In genomic region chr15:99718421-99718820, GRCh38 we compare ENCODE assay signal across 15 cellular contexts. TPM values are rescaled to one million over a fixed set of nuclear protein-coding genes. Genes with fewer than 3 reads are reported as not detected.
A peak's percentile ranks its signal among the peaks of the same experiment; 100 is the strongest.
DNase-seq lines count a peak whose midpoint lies in the region; ATAC-seq, FAIRE-seq and TF ChIP-seq lines count a peak whose summit lies in the region.
"Had no signal": no experiment of that assay in that cellular context is flagged by ENCODE, and none has a peak within 500 bp of the region (broad histone marks: within the 10 kb centered on the region; RNA-seq: fewer than 3 reads in every experiment).

No MANE protein-coding gene starts in this region.

- H3K9me3 ChIP-seq in cardiac muscle cell (ENCODE audit: low read depth) (no peaks in the 10 kb centered on the region), right atrium auricular region (no peaks in the 10 kb centered on the region), GM12878 (replicated peaks; ENCODE audit: control insufficient read depth, insufficient read depth, low read length) (no peaks in the 10 kb centered on the region; the same call in 2 of the 3 replicates), skeletal muscle tissue (ENCODE audit: control insufficient read depth in 3 of 3, low read length in 3 of 3) (no peaks in the 10 kb centered on the region)

- RAD21 ChIA-PET in GM12878 (lab: Charles Lee; ENCODE audit: unreplicated experiment) = interaction anchor here (1.1 to 4.2 kb wide), 4 partner anchors 14 to 207 kb away, joined by 3 to 24 read pairs (median 7); partner anchors contain the start of gene LYSMD4

- no peaks in the 10 kb centered on the region for H3K27me3 ChIP-seq in cardiac muscle cell
- no peaks in the 10 kb centered on the region for H3K27me3 ChIP-seq in right atrium auricular region
- no peaks in the 10 kb centered on the region for H3K27me3 ChIP-seq in KMS-11 (ENCODE audit: insufficient read depth, low read depth)
- H3K27me3 ChIP-seq in GM12878 (replicated peaks in 1 of 2; ENCODE audit: control insufficient read depth in 2 of 2, insufficient read depth in 2 of 2, low read length in 1 of 2) = no peaks in the 10 kb centered on the region
- H3K27me3 ChIP-seq in skeletal muscle tissue (ENCODE audit: control insufficient read depth in 3 of 3, insufficient read depth in 3 of 3, low read length in 3 of 3) = no peaks in the 10 kb centered on the region

- peaks cover 23% of the 10 kb centered on the region for H3K4me1 Mint-ChIP-seq in endothelial cell (ENCODE audit: unreplicated experiment)

- no peak for TF ChIP-seq CTCF in cardiac muscle cell (IDR thresholded peaks at IDR 0.05; ENCODE audit: low read depth, low read length)
- TF ChIP-seq CTCF in right atrium auricular region (IDR thresholded peaks at IDR 0.05) = no peak
- no peak for TF ChIP-seq CTCF in KMS-11 (conservative IDR thresholded peaks at IDR 0.05; ENCODE audit: low read depth, low read length)
- TF ChIP-seq CTCF in GM12878 (IDR thresholded peaks at IDR 0.05 in 2 of 3, conservative IDR thresholded peaks at IDR 0.05 in 1 of 3; ENCODE audit: control insufficient read depth in 2 of 3, extremely low read depth in 1 of 3, insufficient read depth in 1 of 3, low read depth in 3 of 3, low read length in 3 of 3) = no peak
- TF ChIP-seq CTCF in endothelial cell (IDR thresholded peaks at IDR 0.05; ENCODE audit: unreplicated experiment) = no peak

- SMC1A ChIA-PET in GM12878 (lab: Charles Lee; ENCODE audit: uncharacterized antibody, unreplicated experiment) = interaction anchor here (0.7 to 4.3 kb wide), 16 partner anchors 10 to 445 kb away, joined by 3 to 28 read pairs (median 4); partner anchors contain the start of gene LYSMD4

- H3K79me2 ChIP-seq in KMS-11 (ENCODE audit: insufficient read depth, low read depth) = no peaks in the 10 kb centered on the region
- H3K79me2 ChIP-seq in GM12878 (ENCODE audit: control insufficient read depth, insufficient read depth, low read length) = no peaks in the 10 kb centered on the region

- H3K4me2 ChIP-seq in KMS-11 = peak overlapping the region; percentile 56; the same call in 1 of the 2 replicates
- peak overlapping the region; percentile 97; the same call in 1 of the 2 replicates for H3K4me2 ChIP-seq in GM12878 (ENCODE audit: control insufficient read depth, insufficient read depth)

- H3K9ac ChIP-seq in KMS-11 (no peak overlapping the region), GM12878 (ENCODE audit: control insufficient read depth, insufficient read depth, low read length) (no peak overlapping the region), skeletal muscle tissue (ENCODE audit: low read depth in 1 of 3, low read length in 3 of 3) (no peak overlapping the region)

- BruUV-seq in GM12878 (replicated peaks; lab: Mats Ljungman, UMichigan) = no TSS peak

- H3K36me3 ChIP-seq in cardiac muscle cell (peaks cover 17% of the 10 kb centered on the region), right atrium auricular region (peaks cover 18% of the 10 kb centered on the region), KMS-11 (ENCODE audit: insufficient read depth) (no peaks in the 10 kb centered on the region), GM12878 (ENCODE audit: control insufficient read depth in 2 of 2, insufficient read depth in 2 of 2, low read length in 1 of 2) (peaks cover 1 to 7% of the 10 kb centered on the region in 2 experiments; a peak in 1 of 4 replicates), skeletal muscle tissue (ENCODE audit: control insufficient read depth in 3 of 3, insufficient read depth in 3 of 3, low read length in 3 of 3) (peaks cover 3 to 15% (median 11%) of the 10 kb centered on the region in 3 donors)

- no peak for DNase-seq in cardiac muscle cell (ENCODE audit: low read depth in 1 of 2, low spot score in 1 of 2)
- DNase-seq in right atrium auricular region (ENCODE audit: low spot score) = no peak
- DNase-seq in GM12878 (ENCODE audit: low read depth, low spot score) = no peak
- no peak for DNase-seq in endothelial cell (ENCODE audit: low spot score)
- DNase-seq: GF-D8, GOT3, NCI-H1105 treated with DMSO at 0.1 percent for 48 hours, NCI-H1930, NCI-H526 treated with DMSO at 0.1 percent for 48 hours had no signal

- H3K4me3 ChIP-seq in cardiac muscle cell (no peak overlapping the region), right atrium auricular region (no peak overlapping the region), KMS-11 (IDR thresholded peaks at IDR 0.05; ENCODE audit: insufficient read depth, low read depth, low read length) (no peak overlapping the region), GM12878 (0 out of 2 replicates have a peak overlapping the region, but pooled peaks have one; percentile 30), skeletal muscle tissue (ENCODE audit: low read length in 3 of 3) (no peak overlapping the region)

- no peak for TF ChIP-seq EP300 in GM12878 (IDR thresholded peaks at IDR 0.05; ENCODE audit: borderline replicate concordance in 1 of 2, control insufficient read depth in 1 of 2, low read depth in 2 of 2, low read length in 2 of 2)

- 94% methylated on average over 4 of the region's 4 CpGs for WGBS in GM12878 (ENCODE audit: insufficient coverage, insufficient replicate concordance, low lambda C conversion rate, missing lambda C conversion rate)

- H4K20me1 ChIP-seq in KMS-11 (ENCODE audit: insufficient read depth) = no peaks in the 10 kb centered on the region
- no peaks in the 10 kb centered on the region for H4K20me1 ChIP-seq in GM12878 (ENCODE audit: control insufficient read depth, insufficient read depth)

- intact Hi-C loops in GM12878 (cut with micrococcal nuclease; ENCODE audit: unreplicated experiment) = no loop called here

- H3K9me3 Mint-ChIP-seq in endothelial cell (ENCODE audit: unreplicated experiment) = no peaks in the 10 kb centered on the region
- H3K9me3 Mint-ChIP-seq: HFFc6 had no signal

- ATAC-seq in GM12878 (no peak), esophagus mucosa (no peak)

- H3K4me1 ChIP-seq in cardiac muscle cell (ENCODE audit: low read depth) (peaks cover 15% of the 10 kb centered on the region), right atrium auricular region (peaks cover 0 to 38% of the 10 kb centered on the region in 2 donors), KMS-11 (ENCODE audit: low read depth, poor library complexity, severe bottlenecking) (peaks cover 50% of the 10 kb centered on the region), GM12878 (ENCODE audit: control insufficient read depth, insufficient read depth, low read length) (peaks cover 42% of the 10 kb centered on the region), skeletal muscle tissue (ENCODE audit: control insufficient read depth in 3 of 3, insufficient read depth in 3 of 3, low read length in 3 of 3) (peaks cover 39 to 55% (median 45%) of the 10 kb centered on the region in 3 donors)

- TF ChIP-seq RAD21 in GM12878 (IDR thresholded peaks at IDR 0.05; ENCODE audit: insufficient read depth, low read depth, low read length) = no peak

- no peak overlapping the region for H3K27ac Mint-ChIP-seq in endothelial cell (ENCODE audit: unreplicated experiment)
- H3K27ac Mint-ChIP-seq: B cell, HFFc6 had no signal

- H3K27ac ChIP-seq in cardiac muscle cell (peak overlapping the region; percentile 91), right atrium auricular region (peak overlapping the region in 1 of 2 donors; percentile 68), KMS-11 (no peak overlapping the region), GM12878 (ENCODE audit: control insufficient read depth, insufficient read depth) (peak overlapping the region; percentile 65), skeletal muscle tissue (ENCODE audit: low read depth, low read length) (peak overlapping the region; percentile 34)
- H3K27ac ChIP-seq: HL-60 had no signal

- peaks cover 6% of the 10 kb centered on the region for H3K27me3 Mint-ChIP-seq in endothelial cell (ENCODE audit: unreplicated experiment)
- H3K27me3 Mint-ChIP-seq: B cell had no signal

- TF ChIP-seq POLR2A in GM12878 (IDR thresholded peaks at IDR 0.05; ENCODE audit: low read depth, low read length) = no peak

- POLR2A ChIA-PET in GM12878 (lab: Charles Lee) = interaction anchor here (1.2 to 1.5 kb wide), 4 partner anchors 15 to 464 kb away, joined by 3 to 5 read pairs (median 4); partner anchors contain the start of gene LYSMD4

- peaks cover 21% of the 10 kb centered on the region for H3K36me3 Mint-ChIP-seq in endothelial cell (ENCODE audit: low read depth, unreplicated experiment)

- in situ Hi-C loops in GM12878 (cut with MboI) = no loop called here

- no peak overlapping the region for H2AFZ ChIP-seq in KMS-11 (ENCODE audit: low read depth)
- H2AFZ ChIP-seq in GM12878 (ENCODE audit: control insufficient read depth, low read depth, low read length) = no peak overlapping the region

- CTCF ChIA-PET in GM12878 (lab: Yijun Ruan, JAX) = interaction anchor here (0.9 to 7.4 kb wide), 10 partner anchors 10 to 462 kb away, joined by 3 to 68 read pairs (median 5); partner anchors contain the start of gene LYSMD4

- no peak overlapping the region for H3K4me3 Mint-ChIP-seq in endothelial cell (ENCODE audit: unreplicated experiment)
- H3K4me3 Mint-ChIP-seq: HFFc6 had no signal

- no peak for FAIRE-seq in GM12878 (lab: Jason Lieb, UNC)

TF ChIP-seq in GM12878, 131 proteins besides CTCF, POLR2A, EP300 and RAD21 (continues in another document):
- peak; percentile 6; the same call in 1 of the 2 replicates for TF ChIP-seq POLR2AphosphoS2 (IDR thresholded peaks at IDR 0.05; ENCODE audit: low read depth, low read length)
- no peak for TF ChIP-seq IKZF2 (IDR thresholded peaks at IDR 0.05)

RNA-seq across cellular contexts. Expression of gene LYSMD4, which starts 14.8 kb away (rescaled TPM):
- total RNA-seq in cardiac muscle cell (21.2 and 21.9 TPM in 2 replicates), right atrium auricular region (10 to 100 TPM; 12.5 to 12.9 TPM), GM12878 (2014; rRNA removed) (5.3 and 5.7 TPM in 2 replicates), GM12878 (2014; rRNA removed; fragmentation: Illumina TruSeq; extraction: Trizol) (3.3 and 3.6 TPM in 2 replicates), GM12878 (2021) (4.1 and 5.2 TPM in 2 replicates), skeletal muscle tissue (11.0 TPM), endothelial cell (ENCODE audit: unreplicated experiment) (13.1 TPM), esophagus mucosa (9.4 TPM)
- polyA plus RNA-seq in cardiac muscle cell (24.0 and 24.4 TPM in 2 replicates), GM12878 (2011; rRNA removed) (2.0 and 2.4 TPM in 2 replicates), GM12878 (2014; fragmentation: Illumina TruSeq; extraction: Trizol) (2.9 and 3.1 TPM in 2 replicates), GM12878 (2014; fragmentation: Nextera tagmentation; extraction: Ambion mirVana) (1 to 10 TPM; 1.8 to 5.2 TPM), GM12878 (2014; rRNA removed) (4.2 and 5.4 TPM in 2 replicates), GM12878 (2016; fragmentation: Nextera tagmentation; extraction: Ambion mirVana) (1 to 10 TPM; 3.6 to 5.8 TPM)
- total RNA-seq in GM12878 (2013; cell fraction: nucleolus; rRNA removed) = 6.6 and 8.7 TPM in 2 replicates
- polyA plus RNA-seq in GM12878 (2011; ENCODE audit: low read depth) = 3.3 TPM
- 3.1 and 3.4 TPM in 2 replicates for polyA plus RNA-seq in GM12878 (2011; cell fraction: cytosol; rRNA removed)
- polyA plus RNA-seq in GM12878 (2011; cell fraction: nucleus; rRNA removed) = 10.5 and 12.5 TPM in 2 replicates
- 4.5 and 5.5 TPM in 2 replicates for polyA plus RNA-seq in GM12878 (2012)
- polyA minus RNA-seq in GM12878 (2011; rRNA and poly(A)+ RNA removed) = 1.8 and 3.6 TPM in 2 replicates
- polyA minus RNA-seq in GM12878 (2011; cell fraction: cytosol; rRNA and poly(A)+ RNA removed) = 0.80 and 0.83 TPM in 2 replicates
- 4.7 and 5.9 TPM in 2 replicates for polyA minus RNA-seq in GM12878 (2011; cell fraction: nucleus; rRNA and poly(A)+ RNA removed)
